In the genomic region with DNA sequence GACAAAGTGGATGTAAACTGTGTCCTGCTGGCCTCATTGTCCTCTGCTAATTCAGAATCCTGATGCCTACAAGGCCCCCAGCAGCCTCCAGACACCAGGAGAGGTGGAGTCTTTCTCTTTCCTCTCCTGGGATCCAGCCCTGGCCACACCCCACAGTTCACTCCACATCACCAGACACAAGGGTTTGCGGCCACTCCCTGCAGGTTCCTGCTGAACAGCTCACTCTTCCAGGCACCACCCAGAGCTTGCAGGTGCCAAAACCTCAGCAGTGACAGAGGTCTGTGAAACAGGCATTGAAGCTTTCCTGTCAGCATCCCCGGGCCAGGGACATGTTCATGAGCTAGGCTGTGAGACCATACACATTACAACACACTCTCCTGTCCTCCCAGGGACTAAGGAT, we compare ENCODE assay signal across 18 cellular contexts. TPM values are rescaled to one million over a fixed set of nuclear protein-coding genes. Genes with fewer than 3 reads are reported as not detected.
DNase-seq lines count a peak whose midpoint lies in the region; ATAC-seq and TF ChIP-seq lines count a peak whose summit lies in the region.
"Had no signal": no experiment of that assay in that cellular context is flagged by ENCODE, and none has a peak within 500 bp of the region (broad histone marks: within the 10 kb centered on the region; RNA-seq: fewer than 3 reads in every experiment).

No MANE protein-coding gene starts in this region.

- H3K27ac ChIP-seq in PC-9, result peak overlapping the region; percentile 5; the same call in 1 of the 2 replicates
- H3K27ac ChIP-seq: body of pancreas, hepatocyte, psoas muscle had no signal

- no TSS peak for BruUV-seq in PC-9 (replicated peaks; lab: Mats Ljungman, UMichigan)

- CTCF ChIA-PET in PC-9 (lab: Charles Lee), result no interaction called here

- H3K9me3 ChIP-seq in PC-9 (ENCODE audit: insufficient read depth, low read depth), result no peaks in the 10 kb centered on the region
- H3K9me3 ChIP-seq: body of pancreas, Caco-2, psoas muscle had no signal

- H3F3A ChIP-seq in PC-9 (ENCODE audit: insufficient read depth, low read depth), result peaks cover 23% of the 10 kb centered on the region; the same call in 1 of the 2 replicates

- no peak for TF ChIP-seq CTCF in PC-9 (conservative IDR thresholded peaks at IDR 0.05)

- ATAC-seq in stimulated activated effector memory CD8-positive, alpha-beta T cell treated with anti-CD3 and anti-CD28 coated beads, Interleukin-12 subunit alpha, Interleukin-12 subunit beta, amount 100 ng/mL, for 72 hours, result no peak
- ATAC-seq: body of pancreas, GM23338, psoas muscle had no signal

- POLR2A ChIA-PET in PC-9 (lab: Charles Lee; ENCODE audit: unreplicated experiment), result interaction anchor here (0.7 kb wide), 1 partner anchor 16 kb away, joined by 3 read pairs; no protein-coding TSS in a partner anchor

- no peaks in the 10 kb centered on the region for H3K36me3 Mint-ChIP-seq in stimulated activated effector memory CD8-positive, alpha-beta T cell treated with anti-CD3 and anti-CD28 coated beads, Interleukin-12 subunit alpha, Interleukin-12 subunit beta, amount 100 ng/mL, for 72 hours
- H3K36me3 Mint-ChIP-seq: activated naive CD8-positive, alpha-beta T cell treated with anti-CD3 and anti-CD28 coated beads for 36 hours had no signal

- no peaks in the 10 kb centered on the region for H3K9me3 Mint-ChIP-seq in stimulated activated effector memory CD8-positive, alpha-beta T cell treated with anti-CD3 and anti-CD28 coated beads, Interleukin-12 subunit alpha, Interleukin-12 subunit beta, amount 100 ng/mL, for 72 hours
- H3K9me3 Mint-ChIP-seq: activated naive CD8-positive, alpha-beta T cell treated with anti-CD3 and anti-CD28 coated beads for 36 hours; activated T-helper 1 cell treated with anti-CD3 and anti-CD28 coated beads, Interleukin-12 subunit alpha, Interleukin-12 subunit beta, Interleukin-2, Interleukin-4 antibody, amounts not matched to agents 30 ng/mL and 10 ng/mL and 1 ng/mL, durations not matched to agents 14 hours and 24 hours and 36 hours; GM23338 had no signal

- peak overlapping the region; percentile 18; the same call in 1 of the 2 replicates for H2AFZ ChIP-seq in PC-9
- H2AFZ ChIP-seq: GM23338, hepatocyte had no signal

- no peak overlapping the region for H3K4me3 ChIP-seq in PC-9
- H3K4me3 ChIP-seq: body of pancreas, GM23338, hepatocyte, psoas muscle had no signal

- no peaks in the 10 kb centered on the region for H3K9me2 ChIP-seq in PC-9 (ENCODE audit: insufficient read depth)

- intact Hi-C loops in PC-9 (cut with micrococcal nuclease; ENCODE audit: unreplicated experiment), result no loop called here
- intact Hi-C loops in posterior vena cava (cut with DNase I), result no loop called here

- H3K27me3 ChIP-seq in PC-9 (ENCODE audit: insufficient read depth, low read depth), result no peaks in the 10 kb centered on the region
- H3K27me3 ChIP-seq: body of pancreas, hepatocyte had no signal

- DNase-seq in HPDE6-E6E7 (ENCODE audit: extremely low spot score) (peak; percentile 60), PC-9 (peak; percentile 77 to 90), islet precursor cell (peak; percentile 87), posterior vena cava (ENCODE audit: low spot score) (no peak), HK-2 (ENCODE audit: unreplicated experiment) (no peak)
- DNase-seq in stimulated activated effector memory CD8-positive, alpha-beta T cell treated with anti-CD3 and anti-CD28 coated beads, Interleukin-12 subunit alpha, Interleukin-12 subunit beta, amount 100 ng/mL, for 72 hours (ENCODE audit: low spot score in 2 of 2), result no peak
- no peak for DNase-seq in activated CD8-positive, alpha-beta memory T cell treated with anti-CD3 and anti-CD28 coated beads, Interleukin-2, amount 50 U/mL, for 48 hours
- DNase-seq: activated naive CD8-positive, alpha-beta T cell treated with anti-CD3 and anti-CD28 coated beads for 36 hours; body of pancreas; Caco-2; NCI-H1694; NCI-H345; psoas muscle; RPMI8226 had no signal

- peak overlapping the region; percentile 65 for H3K27ac Mint-ChIP-seq in stimulated activated effector memory CD8-positive, alpha-beta T cell treated with anti-CD3 and anti-CD28 coated beads, Interleukin-12 subunit alpha, Interleukin-12 subunit beta, amount 100 ng/mL, for 72 hours
- H3K27ac Mint-ChIP-seq: activated naive CD8-positive, alpha-beta T cell treated with anti-CD3 and anti-CD28 coated beads for 36 hours; activated T-helper 1 cell treated with anti-CD3 and anti-CD28 coated beads, Interleukin-12 subunit alpha, Interleukin-12 subunit beta, Interleukin-2, Interleukin-4 antibody, amounts not matched to agents 30 ng/mL and 10 ng/mL and 1 ng/mL, durations not matched to agents 14 hours and 24 hours and 36 hours; GM23338 had no signal

- H3K79me2 ChIP-seq in PC-9 (ENCODE audit: low read depth), result no peaks in the 10 kb centered on the region
- H3K79me2 ChIP-seq: hepatocyte had no signal

- H4K20me1 ChIP-seq in PC-9 (ENCODE audit: insufficient read depth), result no peaks in the 10 kb centered on the region

- no peak overlapping the region for H3K4me3 Mint-ChIP-seq in stimulated activated effector memory CD8-positive, alpha-beta T cell treated with anti-CD3 and anti-CD28 coated beads, Interleukin-12 subunit alpha, Interleukin-12 subunit beta, amount 100 ng/mL, for 72 hours
- H3K4me3 Mint-ChIP-seq: activated naive CD8-positive, alpha-beta T cell treated with anti-CD3 and anti-CD28 coated beads for 36 hours; activated T-helper 1 cell treated with anti-CD3 and anti-CD28 coated beads, Interleukin-12 subunit alpha, Interleukin-12 subunit beta, Interleukin-2, Interleukin-4 antibody, amounts not matched to agents 30 ng/mL and 10 ng/mL and 1 ng/mL, durations not matched to agents 14 hours and 24 hours and 36 hours; GM23338 had no signal

- peaks cover 58% of the 10 kb centered on the region for H3K4me1 ChIP-seq in PC-9 (replicated peaks; ENCODE audit: insufficient read depth)
- H3K4me1 ChIP-seq: psoas muscle had no signal

- H3K4me1 Mint-ChIP-seq in stimulated activated effector memory CD8-positive, alpha-beta T cell treated with anti-CD3 and anti-CD28 coated beads, Interleukin-12 subunit alpha, Interleukin-12 subunit beta, amount 100 ng/mL, for 72 hours, result peaks cover 15% of the 10 kb centered on the region

- no peaks in the 10 kb centered on the region for H3K36me3 ChIP-seq in PC-9 (ENCODE audit: low read depth)

- peak overlapping the region; percentile 47 for H3K4me2 ChIP-seq in PC-9
- H3K4me2 ChIP-seq: GM23338, hepatocyte had no signal

RNA-seq across cellular contexts. Expression of a gene that starts 11.3 kb away (rescaled TPM):
- total RNA-seq in PC-9 (2021) (0.09 TPM in 1 of 2 replicates, not detected in the other), posterior vena cava (not detected)
- total RNA-seq: Caco-2, mesenteric fat pad, psoas muscle had no signal

Comparison
In these comparisons a context has a peak if more than half of its experiments do, and no peak if none do; other contexts are left out.
1. DNase-seq: peak in HPDE6-E6E7 (single experiment), PC-9 (2 of 2) and islet precursor cell (single experiment); none in stimulated activated effector memory CD8-positive, alpha-beta T cell treated with anti-CD3 and anti-CD28 coated beads, Interleukin-12 subunit alpha, Interleukin-12 subunit beta, amount 100 ng/mL, for 72 hours (0 of 2), posterior vena cava (single experiment), activated CD8-positive, alpha-beta memory T cell treated with anti-CD3 and anti-CD28 coated beads, Interleukin-2, amount 50 U/mL, for 48 hours (single experiment) and HK-2 (single experiment).